1 cellular context compared by ENCODE assay signal in the genomic region with DNA sequence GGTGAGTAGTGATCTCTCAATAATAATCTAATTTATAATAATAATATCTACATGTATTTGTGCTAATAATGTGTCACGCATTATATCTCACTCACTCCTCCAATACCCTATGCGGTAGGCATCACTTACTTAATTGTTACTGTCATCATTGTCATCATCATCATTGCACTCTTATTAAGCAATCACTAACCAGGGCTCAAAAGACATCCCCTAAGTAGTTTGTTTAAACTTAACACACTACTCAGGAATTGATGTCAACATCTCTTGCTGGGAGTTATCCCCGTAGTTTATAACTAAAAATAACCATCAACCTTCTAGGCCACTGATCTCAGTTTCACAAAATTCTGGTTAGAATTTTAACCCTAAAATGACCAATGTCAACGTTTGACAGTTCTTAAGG.
TF ChIP-seq lines count a peak whose summit lies in the region.

No MANE protein-coding gene starts in this region.

TF ChIP-seq in HepG2, 621 proteins besides CTCF, POLR2A, EP300 and RAD21 (continued from another document):
- TF ChIP-seq, protein P1, sequence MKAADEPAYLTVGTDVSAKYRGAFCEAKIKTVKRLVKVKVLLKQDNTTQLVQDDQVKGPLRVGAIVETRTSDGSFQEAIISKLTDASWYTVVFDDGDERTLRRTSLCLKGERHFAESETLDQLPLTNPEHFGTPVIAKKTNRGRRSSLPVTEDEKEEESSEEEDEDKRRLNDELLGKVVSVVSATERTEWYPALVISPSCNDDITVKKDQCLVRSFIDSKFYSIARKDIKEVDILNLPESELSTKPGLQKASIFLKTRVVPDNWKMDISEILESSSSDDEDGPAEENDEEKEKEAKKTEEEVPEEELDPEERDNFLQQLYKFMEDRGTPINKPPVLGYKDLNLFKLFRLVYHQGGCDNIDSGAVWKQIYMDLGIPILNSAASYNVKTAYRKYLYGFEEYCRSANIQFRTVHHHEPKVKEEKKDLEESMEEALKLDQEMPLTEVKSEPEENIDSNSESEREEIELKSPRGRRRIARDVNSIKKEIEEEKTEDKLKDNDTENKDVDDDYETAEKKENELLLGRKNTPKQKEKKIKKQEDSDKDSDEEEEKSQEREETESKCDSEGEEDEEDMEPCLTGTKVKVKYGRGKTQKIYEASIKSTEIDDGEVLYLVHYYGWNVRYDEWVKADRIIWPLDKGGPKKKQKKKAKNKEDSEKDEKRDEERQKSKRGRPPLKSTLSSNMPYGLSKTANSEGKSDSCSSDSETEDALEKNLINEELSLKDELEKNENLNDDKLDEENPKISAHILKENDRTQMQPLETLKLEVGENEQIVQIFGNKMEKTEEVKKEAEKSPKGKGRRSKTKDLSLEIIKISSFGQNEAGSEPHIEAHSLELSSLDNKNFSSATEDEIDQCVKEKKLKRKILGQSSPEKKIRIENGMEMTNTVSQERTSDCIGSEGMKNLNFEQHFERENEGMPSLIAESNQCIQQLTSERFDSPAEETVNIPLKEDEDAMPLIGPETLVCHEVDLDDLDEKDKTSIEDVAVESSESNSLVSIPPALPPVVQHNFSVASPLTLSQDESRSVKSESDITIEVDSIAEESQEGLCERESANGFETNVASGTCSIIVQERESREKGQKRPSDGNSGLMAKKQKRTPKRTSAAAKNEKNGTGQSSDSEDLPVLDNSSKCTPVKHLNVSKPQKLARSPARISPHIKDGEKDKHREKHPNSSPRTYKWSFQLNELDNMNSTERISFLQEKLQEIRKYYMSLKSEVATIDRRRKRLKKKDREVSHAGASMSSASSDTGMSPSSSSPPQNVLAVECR (CRISPR knock-in tag; IDR thresholded peaks at IDR 0.05; ENCODE audit: borderline replicate concordance), result no peak
- 0 out of 2 replicates have a peak, but pooled peaks have one; percentile 4 for TF ChIP-seq CREB1 (IDR thresholded peaks at IDR 0.05)
- no peak for TF ChIP-seq CREB1 (CRISPR knock-in tag; IDR thresholded peaks at IDR 0.05)
